ENCODE assay signal across 10 cellular contexts in genomic region chr19:10237702-10238101, GRCh38. TPM values are rescaled to one million over a fixed set of nuclear protein-coding genes. Genes with fewer than 3 reads are reported as not detected.
A peak's percentile ranks its signal among the peaks of the same experiment; 100 is the strongest.
DNase-seq lines count a peak whose midpoint lies in the region; ATAC-seq and TF ChIP-seq lines count a peak whose summit lies in the region.
"Had no signal": no experiment of that assay in that cellular context is flagged by ENCODE, and none has a peak within 500 bp of the region (broad histone marks: within the 10 kb centered on the region; RNA-seq: fewer than 3 reads in every experiment).

No MANE protein-coding gene starts in this region.

- no peaks in the 10 kb centered on the region for H3K9me3 Mint-ChIP-seq in T-helper 2 cell treated with Interferon-gamma antibody and Interleukin-4, amounts not matched to agents 5 μg/mL and 100 μg/mL, for 36 hours

- H3K27ac ChIP-seq in suprapubic skin = peak overlapping the region; percentile 30
- H3K27ac ChIP-seq: VCaP had no signal

- peak; percentile 36 for ATAC-seq in left lobe of liver

- peaks cover 19% of the 10 kb centered on the region for H3K4me1 Mint-ChIP-seq in T-helper 2 cell treated with Interferon-gamma antibody and Interleukin-4, amounts not matched to agents 5 μg/mL and 100 μg/mL, for 36 hours (ENCODE audit: low read depth)

- H3K27me3 ChIP-seq in suprapubic skin = no peaks in the 10 kb centered on the region

- H3K4me1 ChIP-seq in suprapubic skin = peaks cover 8% of the 10 kb centered on the region

- in situ Hi-C loops in G401 (cut with HindIII; ENCODE audit: low sequenced_read_pairs) = no loop called here

- H3K27ac Mint-ChIP-seq in T-helper 2 cell treated with Interferon-gamma antibody and Interleukin-4, amounts not matched to agents 5 μg/mL and 100 μg/mL, for 36 hours = no peak overlapping the region

- peaks cover 3% of the 10 kb centered on the region for H3K36me3 Mint-ChIP-seq in T-helper 2 cell treated with Interferon-gamma antibody and Interleukin-4, amounts not matched to agents 5 μg/mL and 100 μg/mL, for 36 hours (ENCODE audit: low read depth)

- H3K4me3 ChIP-seq in suprapubic skin = no peak overlapping the region

- peak overlapping the region; percentile 29 for H3K4me3 Mint-ChIP-seq in T-helper 2 cell treated with Interferon-gamma antibody and Interleukin-4, amounts not matched to agents 5 μg/mL and 100 μg/mL, for 36 hours

- no peak for DNase-seq in T-helper 2 cell treated with Interferon-gamma antibody and Interleukin-4, amounts not matched to agents 5 μg/mL and 100 μg/mL, for 36 hours (ENCODE audit: low spot score)
- DNase-seq in T-helper 2 cell (no peak), NCI-H774 (lab: John Stamatoyannopoulos, UW) (peak; percentile 9), left lobe of liver (ENCODE audit: low spot score) (no peak), suprapubic skin (ENCODE audit: low spot score in 2 of 2) (no peak), hypothalamus (lab: John Stamatoyannopoulos, UW) (no peak), putamen (ENCODE audit: low spot score) (no peak), G401 (ENCODE audit: low spot score) (no peak)
- DNase-seq: activated T-cell treated with anti-CD3 and anti-CD28 coated beads, Interleukin-2, amount 50 U/mL, for 1 hour had no signal

- 78% methylated on average over 5 of the region's 6 CpGs for WGBS in suprapubic skin

- TF ChIP-seq CTCF in suprapubic skin (IDR thresholded peaks at IDR 0.05) = no peak

- H3K36me3 ChIP-seq in suprapubic skin = no peaks in the 10 kb centered on the region

- H3K9me3 ChIP-seq in suprapubic skin = no peaks in the 10 kb centered on the region

- H3K27me3 Mint-ChIP-seq in T-helper 2 cell treated with Interferon-gamma antibody and Interleukin-4, amounts not matched to agents 5 μg/mL and 100 μg/mL, for 36 hours (ENCODE audit: low read depth) = no peaks in the 10 kb centered on the region

- no peak for TF ChIP-seq POLR2A in suprapubic skin (IDR thresholded peaks at IDR 0.05)

- no peak for TF ChIP-seq EP300 in suprapubic skin (IDR thresholded peaks at IDR 0.05)

RNA-seq across cellular contexts. Expression of gene S1PR2, which starts 6.6 kb away (rescaled TPM):
- total RNA-seq in left lobe of liver (1.9 TPM), suprapubic skin (1 to 10 TPM; 3.9 to 9.9 (median 8.6) TPM)
- 8.0 and 14.0 TPM in 2 replicates for total RNA-seq in G401 (2014; rRNA removed; shearing (Covaris generic))

RNA-seq across cellular contexts. Expression of gene MRPL4, which starts 14.3 kb away (rescaled TPM):
- total RNA-seq in left lobe of liver (43.3 TPM), suprapubic skin (100 to 1,000 TPM in 1 of 4 donors, 10 to 100 TPM in 3; 53.3 to 108 (median 77.3) TPM)
- total RNA-seq in G401 (2014; rRNA removed; shearing (Covaris generic)) = 134 and 137 TPM in 2 replicates

RNA-seq across cellular contexts. Expression of gene ICAM1, which starts 33.2 kb away (rescaled TPM):
- total RNA-seq in left lobe of liver (5.9 TPM), suprapubic skin (10 to 100 TPM in 2 of 4 donors, 1 to 10 TPM in 2; 9.1 to 11.1 (median 9.6) TPM)
- total RNA-seq in G401 (2014; rRNA removed; shearing (Covaris generic)) = 14.5 and 16.9 TPM in 2 replicates

RNA-seq across cellular contexts. Expression of gene DNMT1, which starts 42.9 kb away (rescaled TPM):
- total RNA-seq in left lobe of liver = 21.5 TPM
- 10 to 100 TPM; 36.1 to 54.4 (median 44.2) TPM for total RNA-seq in suprapubic skin
- 36.9 and 72.9 TPM in 2 replicates for total RNA-seq in G401 (2014; rRNA removed; shearing (Covaris generic))

RNA-seq across cellular contexts. Expression of gene ICAM4, which starts 49.1 kb away (rescaled TPM):
- total RNA-seq in left lobe of liver (0.15 TPM), suprapubic skin (not detected)
- 2.4 and 7.1 TPM in 2 replicates for total RNA-seq in G401 (2014; rRNA removed; shearing (Covaris generic))
